19 cellular contexts compared by ENCODE assay signal in the genomic region with DNA sequence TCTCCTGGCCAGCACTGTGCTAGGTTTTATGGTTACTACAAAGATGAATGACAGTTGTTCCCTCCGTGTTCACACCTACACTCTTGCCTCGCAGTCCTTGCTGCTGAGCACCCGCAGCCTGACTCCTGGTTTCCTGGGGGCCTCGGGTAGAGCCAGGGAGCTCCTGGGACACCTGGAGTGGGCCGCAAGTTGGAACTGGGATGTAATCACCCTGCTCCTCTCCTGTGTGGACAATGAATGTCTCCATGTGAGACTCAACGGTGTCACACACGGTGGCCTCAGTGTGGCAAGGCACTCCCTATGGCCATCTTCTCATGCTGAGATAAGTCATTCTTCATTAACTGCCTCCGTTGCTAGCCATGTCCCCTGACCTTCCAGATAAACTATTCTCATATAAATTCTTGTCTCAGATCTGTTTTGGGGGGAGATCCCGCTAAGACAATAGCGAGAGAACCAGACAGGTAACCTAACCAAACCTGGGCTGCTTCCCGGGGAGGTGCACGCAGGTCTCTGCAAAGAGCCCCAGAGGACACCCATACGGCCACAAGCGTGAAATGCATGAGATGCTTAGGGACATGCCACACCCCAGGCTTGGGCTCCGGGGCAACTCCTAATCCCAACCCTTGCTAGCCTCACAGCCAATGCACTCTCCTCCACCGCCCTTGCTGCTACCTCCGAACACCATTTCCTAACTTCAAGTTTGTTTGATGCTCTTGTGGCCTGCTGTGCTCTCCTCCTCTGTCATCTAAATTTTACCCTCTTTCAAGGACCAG.
"Had no signal": no experiment of that assay in that cellular context is flagged by ENCODE, and none has a peak within 500 bp of the region (broad histone marks: within the 10 kb centered on the region; RNA-seq: fewer than 3 reads in every experiment).

No MANE protein-coding gene starts in this region.

- H3K27ac Mint-ChIP-seq: activated CD4-positive, alpha-beta T cell treated with anti-CD3 and anti-CD28 coated beads, Interleukin-2, amount 10 ng/mL, durations not matched to agents 7 days and 5 days; activated naive CD4-positive, alpha-beta T cell treated with anti-CD3 and anti-CD28 coated beads, Interleukin-2, amount 10 ng/mL, durations not matched to agents 7 days and 5 days; dendritic cell treated with granulocyte-macrophage colony-stimulating factor and Interleukin-4, amounts not matched to agents 40 ng/mL and 50 ng/mL, for 4 days; nephron; stimulated activated naive CD8-positive, alpha-beta T cell treated with anti-CD3 and anti-CD28 coated beads, Interleukin-15, Interleukin-2, amounts not matched to agents 100 ng/mL and 50 ng/mL, for 24 hours had no signal

- H3K27ac ChIP-seq: lower lobe of right lung had no signal

- H3K27me3 ChIP-seq: esophagus squamous epithelium had no signal

- DNase-seq: activated CD4-positive, alpha-beta T cell treated with anti-CD3 and anti-CD28 coated beads, Interleukin-2, amount 10 ng/mL, durations not matched to agents 7 days and 5 days; activated CD8-positive, alpha-beta memory T cell treated with anti-CD3 and anti-CD28 coated beads for 24 hours; activated CD8-positive, alpha-beta memory T cell treated with anti-CD3 and anti-CD28 coated beads, Interleukin-2, amount 50 U/mL, for 48 hours; activated effector memory CD4-positive, alpha-beta T cell treated with Interleukin-2 at 50 U/mL for 16 hours; activated naive CD4-positive, alpha-beta T cell treated with anti-CD3 and anti-CD28 coated beads, Interleukin-2, amount 10 ng/mL, durations not matched to agents 7 days and 5 days; activated T-cell treated with anti-CD3 and anti-CD28 coated beads, Interleukin-2, amount 50 U/mL, for 48 hours; cerebellar nuclear complex; effector CD8-positive, alpha-beta T cell; esophagus squamous epithelium; lower lobe of right lung; nucleus accumbens; stimulated activated CD4-positive, alpha-beta T cell treated with anti-CD3 and anti-CD28 coated beads, Interleukin-1b, Interleukin-23, amount 100 ng/mL, for 48 hours; T-helper 1 cell; T-helper 9 cell had no signal

- H3K9me3 ChIP-seq: esophagus squamous epithelium, lower lobe of right lung had no signal

- H3K4me1 Mint-ChIP-seq: nephron had no signal

- H3K4me3 Mint-ChIP-seq: activated CD4-positive, alpha-beta T cell treated with anti-CD3 and anti-CD28 coated beads, Interleukin-2, amount 10 ng/mL, durations not matched to agents 7 days and 5 days; activated naive CD4-positive, alpha-beta T cell treated with anti-CD3 and anti-CD28 coated beads, Interleukin-2, amount 10 ng/mL, durations not matched to agents 7 days and 5 days; dendritic cell treated with granulocyte-macrophage colony-stimulating factor and Interleukin-4, amounts not matched to agents 40 ng/mL and 50 ng/mL, for 4 days; nephron; stimulated activated naive CD8-positive, alpha-beta T cell treated with anti-CD3 and anti-CD28 coated beads, Interleukin-15, Interleukin-2, amounts not matched to agents 100 ng/mL and 50 ng/mL, for 24 hours had no signal

- H3K9me3 Mint-ChIP-seq: activated CD4-positive, alpha-beta T cell treated with anti-CD3 and anti-CD28 coated beads, Interleukin-2, amount 10 ng/mL, durations not matched to agents 7 days and 5 days; activated naive CD4-positive, alpha-beta T cell treated with anti-CD3 and anti-CD28 coated beads, Interleukin-2, amount 10 ng/mL, durations not matched to agents 7 days and 5 days; dendritic cell treated with granulocyte-macrophage colony-stimulating factor and Interleukin-4, amounts not matched to agents 40 ng/mL and 50 ng/mL, for 4 days; stimulated activated naive CD8-positive, alpha-beta T cell treated with anti-CD3 and anti-CD28 coated beads, Interleukin-15, Interleukin-2, amounts not matched to agents 100 ng/mL and 50 ng/mL, for 24 hours had no signal

- FAIRE-seq: bronchial epithelial cell, endothelial cell of umbilical vein had no signal

- H3K36me3 Mint-ChIP-seq: activated naive CD4-positive, alpha-beta T cell treated with anti-CD3 and anti-CD28 coated beads, Interleukin-2, amount 10 ng/mL, durations not matched to agents 7 days and 5 days had no signal

- H3K4me3 ChIP-seq: esophagus squamous epithelium, lower lobe of right lung had no signal

- H3K36me3 ChIP-seq: esophagus squamous epithelium, lower lobe of right lung had no signal
